20 cellular contexts compared by ENCODE assay signal in the genomic region with DNA sequence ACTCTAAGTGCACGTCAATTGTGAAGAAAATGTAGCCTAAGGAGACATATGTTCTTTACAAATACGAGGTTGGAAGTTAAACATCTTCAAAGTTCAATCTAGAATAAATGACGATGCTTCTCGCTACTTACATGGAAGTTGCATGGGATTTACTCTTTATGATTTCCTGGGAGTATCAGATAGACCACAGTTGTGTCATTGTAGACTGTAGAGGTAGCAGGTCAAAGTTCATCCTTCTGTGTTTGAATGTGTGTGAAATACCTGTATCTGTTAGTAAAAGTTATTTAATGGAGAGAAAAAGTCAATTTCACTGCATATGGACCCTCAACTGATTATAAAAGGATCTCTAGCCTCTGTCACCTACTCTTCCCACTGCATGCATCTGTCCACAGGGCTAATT.
DNase-seq lines count a peak whose midpoint lies in the region; ATAC-seq, FAIRE-seq and TF ChIP-seq lines count a peak whose summit lies in the region.
"Had no signal": no experiment of that assay in that cellular context is flagged by ENCODE, and none has a peak within 500 bp of the region (broad histone marks: within the 10 kb centered on the region; RNA-seq: fewer than 3 reads in every experiment).

No MANE protein-coding gene starts in this region.

- H3K27ac ChIP-seq in right lobe of liver (no peak overlapping the region), small intestine (ENCODE audit: low read depth in 1 of 2, low read length in 1 of 2) (no peak overlapping the region)
- H3K27ac ChIP-seq: C4-2B, HL-60 had no signal

- ATAC-seq in left colon (peak; percentile 79), right lobe of liver (peak; percentile 32 to 73 (median 54)), HG02642 (IDR thresholded peaks at IDR 0.05; ENCODE audit: poor library complexity, unreplicated experiment) (no peak), HG03354 (IDR thresholded peaks at IDR 0.05; ENCODE audit: poor library complexity, severe bottlenecking, unreplicated experiment) (no peak)
- ATAC-seq: GM23338, HCT116 had no signal

- no peak for TF ChIP-seq POLR2A in right lobe of liver (IDR thresholded peaks at IDR 0.05)

- no peaks in the 10 kb centered on the region for H3K27me3 ChIP-seq in right lobe of liver
- H3K27me3 ChIP-seq in small intestine (ENCODE audit: control insufficient read depth in 2 of 2, insufficient read depth in 2 of 2, low read length in 2 of 2) = peaks cover 0 to 2% of the 10 kb centered on the region in 2 donors

- FAIRE-seq in small intestine (lab: Jason Lieb, UNC) = no peak
- FAIRE-seq: A204.1, D721Med, GM12891, H54 had no signal

- H3K4me1 ChIP-seq in right lobe of liver (no peaks in the 10 kb centered on the region), small intestine (ENCODE audit: control insufficient read depth in 2 of 2, insufficient read depth in 1 of 2, low read depth in 1 of 2, low read length in 1 of 2) (no peaks in the 10 kb centered on the region)

- H3K9me3 ChIP-seq in right lobe of liver = no peaks in the 10 kb centered on the region
- no peaks in the 10 kb centered on the region for H3K9me3 ChIP-seq in small intestine (ENCODE audit: control insufficient read depth, low read depth)
- H3K9me3 ChIP-seq: Caco-2 had no signal

- H3K36me3 ChIP-seq in right lobe of liver = no peaks in the 10 kb centered on the region
- no peaks in the 10 kb centered on the region for H3K36me3 ChIP-seq in small intestine (ENCODE audit: control insufficient read depth in 2 of 2, insufficient read depth in 2 of 2, low read length in 2 of 2)

- WGBS in right lobe of liver (ENCODE audit: insufficient coverage, low coverage, low lambda C conversion rate, missing lambda C conversion rate) = 84% methylated on average over 4 of the region's 4 CpGs
- 55 to 69% (median 69%) methylated on average over 4 of the region's 4 CpGs for WGBS in small intestine, 3 donors

- DNase-seq in left colon = no peak
- no peak for DNase-seq in right lobe of liver
- peak; percentile 20 for DNase-seq in small intestine
- no peak for DNase-seq in HCEC 1CT
- DNase-seq: ACHN; AML-193; Caco-2; CD4-positive, alpha-beta T cell; HFFc6; KG1 had no signal

- TF ChIP-seq CTCF in right lobe of liver (IDR thresholded peaks at IDR 0.05) = no peak

- intact Hi-C loops in left colon (cut with DNase I, micrococcal nuclease) = no loop called here
- intact Hi-C loops in right lobe of liver (cut with DNase I) = no loop called here

- H3K4me3 ChIP-seq in right lobe of liver (no peak overlapping the region), small intestine (ENCODE audit: low read depth in 1 of 2, low read length in 2 of 2) (no peak overlapping the region)
- H3K4me3 ChIP-seq: GM23338 had no signal

Comparison
In these comparisons a context has a peak if more than half of its experiments do, and no peak if none do; other contexts are left out.
1. ATAC-seq: peak in left colon (single experiment) and right lobe of liver (4 of 4); none in HG02642 (single experiment) and HG03354 (single experiment).